Comparison of ENCODE assay signal across 10 cellular contexts in the genomic region with DNA sequence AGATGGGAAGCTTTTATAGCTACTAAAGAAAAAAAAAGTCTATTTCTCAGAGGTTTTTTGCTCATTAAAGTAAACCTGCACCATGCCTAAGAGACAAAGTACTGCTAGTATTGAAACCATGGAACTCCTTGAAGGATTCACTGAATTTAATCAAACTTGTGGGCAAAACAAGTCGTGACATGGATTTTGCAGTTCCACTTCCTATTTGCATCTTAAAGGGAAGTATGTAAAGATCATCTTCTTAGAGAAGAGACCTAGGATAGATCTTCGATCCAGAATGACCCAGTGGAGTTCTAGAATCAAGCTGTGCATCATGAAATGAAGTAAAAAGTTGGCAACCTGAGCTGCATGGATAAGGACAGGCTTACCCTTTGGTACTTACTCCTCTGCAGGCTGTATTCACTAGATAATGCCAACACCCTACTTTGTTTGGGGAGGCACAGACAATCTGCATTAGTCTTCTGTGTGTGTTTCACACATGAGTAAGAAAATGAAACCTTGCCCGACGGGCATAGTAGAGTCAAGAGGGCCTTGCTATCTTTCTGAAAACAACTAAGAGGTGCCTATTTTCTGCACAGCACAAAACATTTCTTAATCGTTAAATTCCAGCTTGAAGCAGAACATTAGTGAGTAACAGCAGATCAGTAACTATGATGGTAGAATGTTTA. TPM values are rescaled to one million over a fixed set of nuclear protein-coding genes. Genes with fewer than 3 reads are reported as not detected.
DNase-seq lines count a peak whose midpoint lies in the region; ATAC-seq and TF ChIP-seq lines count a peak whose summit lies in the region.
"Had no signal": no experiment of that assay in that cellular context is flagged by ENCODE, and none has a peak within 500 bp of the region (broad histone marks: within the 10 kb centered on the region; RNA-seq: fewer than 3 reads in every experiment).

No MANE protein-coding gene starts in this region.

- no peak for DNase-seq in CD8-positive, alpha-beta T cell
- DNase-seq in activated naive CD8-positive, alpha-beta T cell treated with anti-CD3 and anti-CD28 coated beads, Interleukin-2, amount 10 ng/mL, durations not matched to agents 7 days and 5 days = no peak
- no peak for DNase-seq in natural killer cell
- no peak for DNase-seq in NCI-H187 treated with DMSO at 0.1 percent for 48 hours (lab: John Stamatoyannopoulos, UW)
- no peak for DNase-seq in GF-D8 (lab: John Stamatoyannopoulos, UW)
- no peak for DNase-seq in activated CD8-positive, alpha-beta memory T cell treated with anti-CD3 and anti-CD28 coated beads for 24 hours
- DNase-seq: NCI-H1436 treated with DMSO at 0.1 percent for 48 hours had no signal

- H3K27me3 ChIP-seq in CD8-positive, alpha-beta T cell (ENCODE audit: insufficient read depth, low read length) = no peaks in the 10 kb centered on the region
- H3K27me3 ChIP-seq: cardiac muscle cell had no signal

- TF ChIP-seq CTCF in CD8-positive, alpha-beta T cell (IDR thresholded peaks at IDR 0.05) = no peak
- no peak for TF ChIP-seq CTCF in natural killer cell (IDR thresholded peaks at IDR 0.05)

- peak overlapping the region; percentile 88 for H3K27ac ChIP-seq in CD8-positive, alpha-beta T cell (ENCODE audit: low read depth, low read length)
- H3K27ac ChIP-seq: cardiac muscle cell had no signal

- H3K27ac Mint-ChIP-seq in CD8-positive, alpha-beta T cell = peak overlapping the region; percentile 95
- H3K27ac Mint-ChIP-seq in activated naive CD8-positive, alpha-beta T cell treated with anti-CD3 and anti-CD28 coated beads, Interleukin-2, amount 10 ng/mL, durations not matched to agents 7 days and 5 days = peak overlapping the region; percentile 88
- no peak overlapping the region for H3K27ac Mint-ChIP-seq in natural killer cell

- H3K9me3 Mint-ChIP-seq in CD8-positive, alpha-beta T cell = no peaks in the 10 kb centered on the region
- H3K9me3 Mint-ChIP-seq in activated naive CD8-positive, alpha-beta T cell treated with anti-CD3 and anti-CD28 coated beads, Interleukin-2, amount 10 ng/mL, durations not matched to agents 7 days and 5 days = peaks cover 4% of the 10 kb centered on the region
- H3K9me3 Mint-ChIP-seq in natural killer cell = no peaks in the 10 kb centered on the region

- H3K4me3 ChIP-seq in CD8-positive, alpha-beta T cell (ENCODE audit: low read depth, low read length) = peak overlapping the region; percentile 86
- H3K4me3 ChIP-seq: cardiac muscle cell had no signal

- no peak for ATAC-seq in CD8-positive, alpha-beta T cell
- ATAC-seq in HG03175 (IDR thresholded peaks at IDR 0.05; ENCODE audit: unreplicated experiment) = peak; percentile 23
- ATAC-seq in activated naive CD8-positive, alpha-beta T cell treated with anti-CD3 and anti-CD28 coated beads, Interleukin-2, amount 10 ng/mL, durations not matched to agents 7 days and 5 days (ENCODE audit: low read depth) = no peak
- ATAC-seq in natural killer cell = peak; percentile 19 to 33 (median 20)
- ATAC-seq in HG02678 (IDR thresholded peaks at IDR 0.05; ENCODE audit: unreplicated experiment) = no peak

- POLR2A ChIA-PET in CD8-positive, alpha-beta T cell (lab: Charles Lee) = interaction anchor here (1.0 to 4.7 kb wide), 8 partner anchors 12 to 127 kb away, joined by 3 to 49 read pairs (median 4); a partner anchor contains a TSS
- POLR2A ChIA-PET in activated naive CD8-positive, alpha-beta T cell treated with anti-CD3 and anti-CD28 coated beads, Interleukin-2, amount 10 ng/mL, durations not matched to agents 7 days and 5 days (lab: Charles Lee) = interaction anchor here (0.9 to 11.7 kb wide), 6 partner anchors 9 to 452 kb away, joined by 3 to 257 read pairs (median 26); a partner anchor contains a TSS

- H3K4me1 ChIP-seq in CD8-positive, alpha-beta T cell (ENCODE audit: insufficient read depth, low read length) = peaks cover 68% of the 10 kb centered on the region

- intact Hi-C loops in CD8-positive, alpha-beta T cell (cut with DNase I, micrococcal nuclease) = loop anchor here (5.0 to 10.0 kb wide), 4 partner anchors 40 to 1028 kb away; a partner anchor contains a TSS
- intact Hi-C loops in natural killer cell (cut with micrococcal nuclease) = loop anchor here (5.0 to 10.0 kb wide), 3 partner anchors 115 to 1052 kb away; no protein-coding TSS in a partner anchor

- CTCF ChIA-PET in CD8-positive, alpha-beta T cell (lab: Charles Lee) = interaction anchor here (1.7 to 7.3 kb wide), 2 partner anchors 82 to 117 kb away, joined by 10 to 40 read pairs; no protein-coding TSS in a partner anchor

- H3K9me3 ChIP-seq in CD8-positive, alpha-beta T cell (ENCODE audit: low read length) = no peaks in the 10 kb centered on the region

- peak overlapping the region; percentile 98 for H3K4me3 Mint-ChIP-seq in CD8-positive, alpha-beta T cell
- H3K4me3 Mint-ChIP-seq in activated naive CD8-positive, alpha-beta T cell treated with anti-CD3 and anti-CD28 coated beads, Interleukin-2, amount 10 ng/mL, durations not matched to agents 7 days and 5 days = peak overlapping the region; percentile 97
- peak overlapping the region; percentile 91 for H3K4me3 Mint-ChIP-seq in natural killer cell

- H3K4me1 Mint-ChIP-seq in CD8-positive, alpha-beta T cell (ENCODE audit: low read depth) = peaks cover 58% of the 10 kb centered on the region
- peaks cover 41% of the 10 kb centered on the region for H3K4me1 Mint-ChIP-seq in activated naive CD8-positive, alpha-beta T cell treated with anti-CD3 and anti-CD28 coated beads, Interleukin-2, amount 10 ng/mL, durations not matched to agents 7 days and 5 days
- H3K4me1 Mint-ChIP-seq in natural killer cell = peaks cover 55 to 62% of the 10 kb centered on the region in 2 donors

- peaks cover 27% of the 10 kb centered on the region for H3K36me3 Mint-ChIP-seq in CD8-positive, alpha-beta T cell
- H3K36me3 Mint-ChIP-seq in activated naive CD8-positive, alpha-beta T cell treated with anti-CD3 and anti-CD28 coated beads, Interleukin-2, amount 10 ng/mL, durations not matched to agents 7 days and 5 days = peaks cover 24% of the 10 kb centered on the region
- peaks cover 9% of the 10 kb centered on the region for H3K36me3 Mint-ChIP-seq in natural killer cell

- no peaks in the 10 kb centered on the region for H3K36me3 ChIP-seq in CD8-positive, alpha-beta T cell (ENCODE audit: insufficient read depth, low read length)
- H3K36me3 ChIP-seq: cardiac muscle cell had no signal

- no peaks in the 10 kb centered on the region for H3K27me3 Mint-ChIP-seq in CD8-positive, alpha-beta T cell (ENCODE audit: low read depth)
- no peaks in the 10 kb centered on the region for H3K27me3 Mint-ChIP-seq in activated naive CD8-positive, alpha-beta T cell treated with anti-CD3 and anti-CD28 coated beads, Interleukin-2, amount 10 ng/mL, durations not matched to agents 7 days and 5 days
- H3K27me3 Mint-ChIP-seq in natural killer cell (ENCODE audit: low read depth in 2 of 2) = no peaks in the 10 kb centered on the region

RNA-seq across cellular contexts. Expression of a gene that starts 1.9 kb away (rescaled TPM):
- 100 to 1,000 TPM; 166 to 169 TPM for total RNA-seq in CD8-positive, alpha-beta T cell
- total RNA-seq in activated naive CD8-positive, alpha-beta T cell treated with anti-CD3 and anti-CD28 coated beads, Interleukin-2, amount 10 ng/mL, durations not matched to agents 7 days and 5 days = 100 to 1,000 TPM; 247 to 253 TPM
- total RNA-seq in natural killer cell = 100 to 1,000 TPM; 552 to 653 (median 582) TPM

Comparison
In these comparisons a context has a peak if more than half of its experiments do, and no peak if none do; other contexts are left out.
1. ATAC-seq: peak in HG03175 (single experiment) and natural killer cell (3 of 3); none in CD8-positive, alpha-beta T cell (single experiment), activated naive CD8-positive, alpha-beta T cell treated with anti-CD3 and anti-CD28 coated beads, Interleukin-2, amount 10 ng/mL, durations not matched to agents 7 days and 5 days (single experiment) and HG02678 (single experiment).
2. H3K27ac Mint-ChIP-seq: peak in CD8-positive, alpha-beta T cell (single experiment) and activated naive CD8-positive, alpha-beta T cell treated with anti-CD3 and anti-CD28 coated beads, Interleukin-2, amount 10 ng/mL, durations not matched to agents 7 days and 5 days (single experiment); none in natural killer cell (0 of 2).
3. Peak in every context shown above with its lines, with median percentiles within 50 percentile points of each other: H3K4me3 Mint-ChIP-seq.